2 cellular contexts compared by ENCODE assay signal in genomic region chr17:81913394-81914102, GRCh38.
TF ChIP-seq lines count a peak whose summit lies in the region.

No MANE protein-coding gene starts in this region.

TF ChIP-seq in HepG2, 621 proteins besides CTCF, POLR2A, EP300 and RAD21:
- TF ChIP-seq RXRA (CRISPR knock-in tag; IDR thresholded peaks at IDR 0.05) (peak; percentile 7; the same call in 1 of the 2 replicates), ATF7 (IDR thresholded peaks at IDR 0.05) (peak; percentile 75), ATF7 (CRISPR knock-in tag; IDR thresholded peaks at IDR 0.05) (no peak), ZMYM3 (CRISPR knock-in tag; IDR thresholded peaks at IDR 0.05) (no peak), CHCHD3 (CRISPR knock-in tag; IDR thresholded peaks at IDR 0.05) (no peak), AGO2 (optimal IDR thresholded peaks at IDR 0.05; ENCODE audit: low read depth, low read length) (peak; percentile 33), PREB (CRISPR knock-in tag; IDR thresholded peaks at IDR 0.05) (no peak)
- TF ChIP-seq, protein P1, sequence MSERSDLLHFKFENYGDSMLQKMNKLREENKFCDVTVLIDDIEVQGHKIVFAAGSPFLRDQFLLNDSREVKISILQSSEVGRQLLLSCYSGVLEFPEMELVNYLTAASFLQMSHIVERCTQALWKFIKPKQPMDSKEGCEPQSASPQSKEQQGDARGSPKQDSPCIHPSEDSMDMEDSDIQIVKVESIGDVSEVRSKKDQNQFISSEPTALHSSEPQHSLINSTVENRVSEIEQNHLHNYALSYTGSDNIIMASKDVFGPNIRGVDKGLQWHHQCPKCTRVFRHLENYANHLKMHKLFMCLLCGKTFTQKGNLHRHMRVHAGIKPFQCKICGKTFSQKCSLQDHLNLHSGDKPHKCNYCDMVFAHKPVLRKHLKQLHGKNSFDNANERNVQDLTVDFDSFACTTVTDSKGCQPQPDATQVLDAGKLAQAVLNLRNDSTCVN (CRISPR knock-in tag; IDR thresholded peaks at IDR 0.05; ENCODE audit: borderline replicate concordance), result no peak
TF ChIP-seq in HepG2: peak in this region for 3.

TF ChIP-seq in SK-N-SH, 30 proteins besides CTCF, POLR2A, EP300 and RAD21:
- no peak for TF ChIP-seq FOSL2 (IDR thresholded peaks at IDR 0.05; ENCODE audit: borderline replicate concordance, low read depth)
- no peak for TF ChIP-seq TEAD4 (IDR thresholded peaks at IDR 0.05; ENCODE audit: borderline replicate concordance, insufficient read depth)
- TF ChIP-seq SIN3A (IDR thresholded peaks at IDR 0.05; ENCODE audit: borderline replicate concordance, low read depth, low read length), result no peak
- no peak for TF ChIP-seq TAF1 (IDR thresholded peaks at IDR 0.05; ENCODE audit: borderline replicate concordance, low read depth, low read length)
- TF ChIP-seq, protein P2, sequence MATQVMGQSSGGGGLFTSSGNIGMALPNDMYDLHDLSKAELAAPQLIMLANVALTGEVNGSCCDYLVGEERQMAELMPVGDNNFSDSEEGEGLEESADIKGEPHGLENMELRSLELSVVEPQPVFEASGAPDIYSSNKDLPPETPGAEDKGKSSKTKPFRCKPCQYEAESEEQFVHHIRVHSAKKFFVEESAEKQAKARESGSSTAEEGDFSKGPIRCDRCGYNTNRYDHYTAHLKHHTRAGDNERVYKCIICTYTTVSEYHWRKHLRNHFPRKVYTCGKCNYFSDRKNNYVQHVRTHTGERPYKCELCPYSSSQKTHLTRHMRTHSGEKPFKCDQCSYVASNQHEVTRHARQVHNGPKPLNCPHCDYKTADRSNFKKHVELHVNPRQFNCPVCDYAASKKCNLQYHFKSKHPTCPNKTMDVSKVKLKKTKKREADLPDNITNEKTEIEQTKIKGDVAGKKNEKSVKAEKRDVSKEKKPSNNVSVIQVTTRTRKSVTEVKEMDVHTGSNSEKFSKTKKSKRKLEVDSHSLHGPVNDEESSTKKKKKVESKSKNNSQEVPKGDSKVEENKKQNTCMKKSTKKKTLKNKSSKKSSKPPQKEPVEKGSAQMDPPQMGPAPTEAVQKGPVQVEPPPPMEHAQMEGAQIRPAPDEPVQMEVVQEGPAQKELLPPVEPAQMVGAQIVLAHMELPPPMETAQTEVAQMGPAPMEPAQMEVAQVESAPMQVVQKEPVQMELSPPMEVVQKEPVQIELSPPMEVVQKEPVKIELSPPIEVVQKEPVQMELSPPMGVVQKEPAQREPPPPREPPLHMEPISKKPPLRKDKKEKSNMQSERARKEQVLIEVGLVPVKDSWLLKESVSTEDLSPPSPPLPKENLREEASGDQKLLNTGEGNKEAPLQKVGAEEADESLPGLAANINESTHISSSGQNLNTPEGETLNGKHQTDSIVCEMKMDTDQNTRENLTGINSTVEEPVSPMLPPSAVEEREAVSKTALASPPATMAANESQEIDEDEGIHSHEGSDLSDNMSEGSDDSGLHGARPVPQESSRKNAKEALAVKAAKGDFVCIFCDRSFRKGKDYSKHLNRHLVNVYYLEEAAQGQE (IDR thresholded peaks at IDR 0.05; ENCODE audit: low read depth, low read length), result no peak
- no peak for TF ChIP-seq GATA2 (CRISPR knock-in tag; IDR thresholded peaks at IDR 0.05)
- no peak for TF ChIP-seq CHD2 (IDR thresholded peaks at IDR 0.05; ENCODE audit: low read length, partially characterized antibody)
- no peak for TF ChIP-seq FOXM1 (IDR thresholded peaks at IDR 0.05; ENCODE audit: low read depth)
- TF ChIP-seq EZH2phosphoT487 (IDR thresholded peaks at IDR 0.05; ENCODE audit: borderline replicate concordance, low read depth), result no peak
- TF ChIP-seq MEF2A (IDR thresholded peaks at IDR 0.05; ENCODE audit: borderline replicate concordance, low read depth), result no peak
- TF ChIP-seq RFX5 (IDR thresholded peaks at IDR 0.05; ENCODE audit: low read length), result no peak
TF ChIP-seq in SK-N-SH: peak in this region for 0.
